ENCODE assay signal across 9 cellular contexts in the genomic region with DNA sequence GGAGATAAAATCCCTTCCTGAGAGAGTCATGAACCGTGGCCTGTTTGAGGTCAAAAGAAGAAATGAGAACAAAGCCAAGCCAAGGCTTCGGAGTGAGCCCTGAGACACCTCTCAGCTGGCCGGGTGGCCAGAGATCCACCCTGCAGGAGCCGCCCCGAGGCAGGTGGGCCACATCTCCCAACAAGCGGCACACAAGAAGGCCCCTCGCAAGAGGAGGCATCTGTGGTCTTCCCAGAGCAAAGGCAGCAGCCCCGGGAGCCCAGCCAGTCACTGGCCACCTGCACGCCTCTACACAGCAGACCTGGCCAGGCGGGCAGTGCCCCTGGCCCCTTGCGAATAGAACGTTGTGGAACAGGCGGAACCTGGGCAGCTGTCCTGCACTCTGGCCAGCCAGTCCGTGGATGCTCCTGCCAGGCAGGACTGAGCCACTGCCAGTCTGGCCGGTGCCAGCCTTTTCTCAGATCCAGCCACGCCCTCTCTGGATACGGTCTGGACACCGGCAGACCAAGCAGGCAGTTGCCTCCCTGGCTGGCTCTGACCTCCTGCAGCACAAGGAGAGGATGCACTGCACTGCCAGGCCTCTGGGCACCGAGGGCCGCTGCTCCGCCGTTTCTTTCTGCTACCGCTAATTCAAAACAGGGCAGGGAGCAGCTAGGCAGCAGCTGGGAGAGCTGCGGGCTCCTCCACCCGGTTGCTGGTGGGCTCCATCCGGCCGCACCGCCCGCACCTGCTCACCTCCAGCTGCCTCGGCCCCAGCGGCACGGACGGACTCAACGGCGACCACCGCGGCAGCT. TPM values are rescaled to one million over a fixed set of nuclear protein-coding genes. Genes with fewer than 3 reads are reported as not detected.
DNase-seq lines count a peak whose midpoint lies in the region; ATAC-seq and TF ChIP-seq lines count a peak whose summit lies in the region.
"Had no signal": no experiment of that assay in that cellular context is flagged by ENCODE, and none has a peak within 500 bp of the region (broad histone marks: within the 10 kb centered on the region; RNA-seq: fewer than 3 reads in every experiment).

No MANE protein-coding gene starts in this region.

- TF ChIP-seq CTCF in SK-N-SH (IDR thresholded peaks at IDR 0.05), result no peak
- no peak for TF ChIP-seq CTCF in glutamatergic neuron (IDR thresholded peaks at IDR 0.05; ENCODE audit: partially characterized antibody, unreplicated experiment)
- no peak for TF ChIP-seq CTCF in parathyroid adenoma (IDR thresholded peaks at IDR 0.05)
- TF ChIP-seq CTCF in CD8-positive, alpha-beta T cell (IDR thresholded peaks at IDR 0.05), result no peak

- no peaks in the 10 kb centered on the region for H3F3A ChIP-seq in SK-N-SH (replicated peaks; ENCODE audit: insufficient read depth)

- H3K27ac ChIP-seq in SK-N-SH (ENCODE audit: low read depth in 2 of 2, low read length in 1 of 2) (no peak overlapping the region; a peak in 1 of 4 replicates), parathyroid adenoma (no peak overlapping the region)
- no peak overlapping the region for H3K27ac ChIP-seq in CD8-positive, alpha-beta T cell (ENCODE audit: low read depth, low read length)
- H3K27ac ChIP-seq: hepatocyte had no signal

- ATAC-seq in HG03565 (IDR thresholded peaks at IDR 0.05; ENCODE audit: unreplicated experiment) (no peak), HG03280 (IDR thresholded peaks at IDR 0.05; ENCODE audit: unreplicated experiment) (no peak)
- no peak for ATAC-seq in CD8-positive, alpha-beta T cell

- H3K4me3 ChIP-seq in SK-N-SH (ENCODE audit: low read depth in 2 of 2, low read length in 1 of 2) (no peak overlapping the region), parathyroid adenoma (ENCODE audit: low read depth, low read length) (no peak overlapping the region)
- no peak overlapping the region for H3K4me3 ChIP-seq in CD8-positive, alpha-beta T cell (ENCODE audit: low read depth, low read length)
- H3K4me3 ChIP-seq: hepatocyte had no signal

- peaks cover 20% of the 10 kb centered on the region for H3K27me3 Mint-ChIP-seq in glutamatergic neuron (ENCODE audit: unreplicated experiment)
- H3K27me3 Mint-ChIP-seq in CD8-positive, alpha-beta T cell (ENCODE audit: low read depth), result peaks cover 53% of the 10 kb centered on the region

- no peak overlapping the region for H3K9ac ChIP-seq in SK-N-SH
- H3K9ac ChIP-seq in parathyroid adenoma, result no peak overlapping the region

- H3K27me3 ChIP-seq in SK-N-SH (ENCODE audit: insufficient read depth) (no peaks in the 10 kb centered on the region; the same call in 1 of the 2 replicates), parathyroid adenoma (ENCODE audit: control insufficient read depth, insufficient read depth, low read length) (no peaks in the 10 kb centered on the region)
- H3K27me3 ChIP-seq in CD8-positive, alpha-beta T cell (ENCODE audit: insufficient read depth, low read length), result peaks cover 9% of the 10 kb centered on the region
- H3K27me3 ChIP-seq: hepatocyte had no signal

- intact Hi-C loops in CD8-positive, alpha-beta T cell (cut with DNase I, micrococcal nuclease), result no loop called here

- 59% methylated on average over 15 of the region's 37 CpGs for WGBS in SK-N-SH (ENCODE audit: low lambda C conversion rate)

- no peaks in the 10 kb centered on the region for H3K9me2 ChIP-seq in SK-N-SH

- H3K4me2 ChIP-seq in SK-N-SH (no peak overlapping the region), parathyroid adenoma (ENCODE audit: low read length) (peak overlapping the region; percentile 9)
- H3K4me2 ChIP-seq: hepatocyte had no signal

- H3K36me3 ChIP-seq in SK-N-SH (replicated peaks in 1 of 2; ENCODE audit: control insufficient read depth in 1 of 2, insufficient read depth in 2 of 2, low read length in 1 of 2) (no peaks in the 10 kb centered on the region), parathyroid adenoma (ENCODE audit: control insufficient read depth, insufficient read depth, low read length) (no peaks in the 10 kb centered on the region)
- no peaks in the 10 kb centered on the region for H3K36me3 ChIP-seq in CD8-positive, alpha-beta T cell (ENCODE audit: insufficient read depth, low read length)

- H3K4me1 Mint-ChIP-seq in glutamatergic neuron (ENCODE audit: low read depth, unreplicated experiment), result peaks cover 41% of the 10 kb centered on the region
- peaks cover 10% of the 10 kb centered on the region for H3K4me1 Mint-ChIP-seq in CD8-positive, alpha-beta T cell (ENCODE audit: low read depth)

- DNase-seq in COLO668 (lab: John Stamatoyannopoulos, UW; ENCODE audit: unreplicated experiment) (peak; percentile 52), SK-N-SH (peak; percentile 82), glutamatergic neuron (peak; percentile 74), A172 (ENCODE audit: low spot score) (no peak)
- no peak for DNase-seq in CD8-positive, alpha-beta T cell

- H3K27ac Mint-ChIP-seq in glutamatergic neuron (ENCODE audit: unreplicated experiment), result peak overlapping the region; percentile 69
- H3K27ac Mint-ChIP-seq in CD8-positive, alpha-beta T cell, result no peak overlapping the region

- no peaks in the 10 kb centered on the region for H4K20me1 ChIP-seq in SK-N-SH (ENCODE audit: insufficient read depth)

- peak overlapping the region; percentile 10 for H3K4me3 Mint-ChIP-seq in glutamatergic neuron (ENCODE audit: unreplicated experiment)
- H3K4me3 Mint-ChIP-seq in CD8-positive, alpha-beta T cell, result no peak overlapping the region

- no peaks in the 10 kb centered on the region for H3K36me3 Mint-ChIP-seq in glutamatergic neuron (ENCODE audit: unreplicated experiment)
- no peaks in the 10 kb centered on the region for H3K36me3 Mint-ChIP-seq in CD8-positive, alpha-beta T cell

- peaks cover 0 to 26% of the 10 kb centered on the region in 2 experiments; a peak in 1 of 4 replicates for H3K4me1 ChIP-seq in SK-N-SH (ENCODE audit: control insufficient read depth in 1 of 2, insufficient read depth in 2 of 2, low read depth in 1 of 2, low read length in 1 of 2)
- H3K4me1 ChIP-seq in parathyroid adenoma, result no peaks in the 10 kb centered on the region
- H3K4me1 ChIP-seq in CD8-positive, alpha-beta T cell (ENCODE audit: insufficient read depth, low read length), result no peaks in the 10 kb centered on the region

- POLR2A ChIA-PET in SK-N-SH (lab: Yijun Ruan, JAX), result no interaction called here
- POLR2A ChIA-PET in CD8-positive, alpha-beta T cell (lab: Charles Lee), result no interaction called here

- H3K79me2 ChIP-seq in SK-N-SH (ENCODE audit: insufficient read depth) (no peaks in the 10 kb centered on the region), parathyroid adenoma (no peaks in the 10 kb centered on the region)
- H3K79me2 ChIP-seq: hepatocyte had no signal

- H2AFZ ChIP-seq in SK-N-SH (ENCODE audit: low read depth) (no peak overlapping the region), parathyroid adenoma (peak overlapping the region; percentile 55)
- H2AFZ ChIP-seq: hepatocyte had no signal

- H3K9me3 ChIP-seq in SK-N-SH (no peaks in the 10 kb centered on the region), parathyroid adenoma (ENCODE audit: control insufficient read depth, low read length) (no peaks in the 10 kb centered on the region)
- no peaks in the 10 kb centered on the region for H3K9me3 ChIP-seq in CD8-positive, alpha-beta T cell (ENCODE audit: low read length)

- peak; percentile 33; the same call in 1 of the 2 replicates for TF ChIP-seq RAD21 in SK-N-SH (IDR thresholded peaks at IDR 0.05; ENCODE audit: low read length)

- no peak for TF ChIP-seq EP300 in SK-N-SH (IDR thresholded peaks at IDR 0.05; ENCODE audit: borderline replicate concordance in 1 of 2, low read depth in 1 of 2, low read length in 1 of 2)

- CTCF ChIA-PET in SK-N-SH (lab: Yijun Ruan, JAX), result interaction anchor here (0.7 to 1.6 kb wide), 4 partner anchors 9 to 311 kb away, joined by 3 to 6 read pairs (median 3); no protein-coding TSS in a partner anchor
- CTCF ChIA-PET in CD8-positive, alpha-beta T cell (lab: Charles Lee), result no interaction called here

- peaks cover 22% of the 10 kb centered on the region for H3K9me3 Mint-ChIP-seq in glutamatergic neuron (ENCODE audit: unreplicated experiment)
- H3K9me3 Mint-ChIP-seq in CD8-positive, alpha-beta T cell, result no peaks in the 10 kb centered on the region

TF ChIP-seq in SK-N-SH, 30 proteins besides CTCF, POLR2A, EP300 and RAD21:
- TF ChIP-seq SMC3 (IDR thresholded peaks at IDR 0.05; ENCODE audit: low read depth, low read length) (no peak), FOXJ3 (CRISPR knock-in tag; IDR thresholded peaks at IDR 0.05) (peak; percentile 47; the same call in 1 of the 2 replicates)

RNA-seq across cellular contexts. Expression of a gene that starts 30.6 kb away (rescaled TPM):
- polyA plus RNA-seq in SK-N-SH (2012; rRNA removed), result 21.1 and 25.1 TPM in 2 replicates
- 16.9 and 18.7 TPM in 2 replicates for polyA plus RNA-seq in SK-N-SH (2012; cell fraction: cytosol; rRNA removed)
- polyA plus RNA-seq in SK-N-SH (2012; cell fraction: nucleus; rRNA removed), result 53.9 and 73.4 TPM in 2 replicates
- 552 TPM for total RNA-seq in glutamatergic neuron (ENCODE audit: unreplicated experiment)
- 29.9 and 36.3 TPM in 2 replicates for total RNA-seq in A172 (2014; rRNA removed; shearing (Covaris generic))
- 1 to 10 TPM; 6.8 to 9.9 TPM for total RNA-seq in CD8-positive, alpha-beta T cell

Comparison
In these comparisons a context has a peak if more than half of its experiments do, and no peak if none do; other contexts are left out.
1. DNase-seq: peak in COLO668 (single experiment), SK-N-SH (single experiment) and glutamatergic neuron (single experiment); none in A172 (single experiment) and CD8-positive, alpha-beta T cell (0 of 7).
2. RNA of a gene that starts 30.6 kb away (total RNA-seq): 552 TPM in glutamatergic neuron (single experiment); 29.9 to 36.3 TPM in A172 and 6.8 to 9.9 TPM in CD8-positive, alpha-beta T cell; every median in the first group is over 10 times any median in the second.